In the genomic region with DNA sequence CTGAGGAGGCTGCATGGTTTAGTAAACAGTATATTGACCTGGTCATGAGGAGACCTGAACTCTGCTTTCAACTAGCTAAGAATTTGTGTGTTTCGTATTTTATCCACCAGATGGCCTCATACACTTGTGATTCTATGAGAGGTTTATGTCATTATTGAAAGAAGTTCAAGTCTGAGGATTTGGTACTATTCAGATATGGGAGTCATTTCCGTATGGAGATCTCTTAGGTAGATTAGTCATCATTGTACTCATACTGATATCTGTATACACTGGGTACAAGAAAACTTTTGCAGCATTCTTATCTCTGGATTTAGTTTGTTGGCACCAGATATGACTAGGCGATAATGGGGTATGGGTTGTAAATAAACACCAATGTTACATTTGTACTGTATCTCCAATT, we compare ENCODE assay signal across 7 cellular contexts. TPM values are rescaled to one million over a fixed set of nuclear protein-coding genes. Genes with fewer than 3 reads are reported as not detected.
DNase-seq lines count a peak whose midpoint lies in the region; FAIRE-seq and TF ChIP-seq lines count a peak whose summit lies in the region.

No MANE protein-coding gene starts in this region.

- H3K27ac Mint-ChIP-seq in T-helper 2 cell treated with Interferon-gamma antibody and Interleukin-4, amounts not matched to agents 5 μg/mL and 100 μg/mL, for 36 hours, result peak overlapping the region; percentile 55

- H3K9me3 ChIP-seq in ovary, result no peaks in the 10 kb centered on the region
- no peaks in the 10 kb centered on the region for H3K9me3 ChIP-seq in suprapubic skin

- peaks cover 55% of the 10 kb centered on the region for H3K36me3 Mint-ChIP-seq in T-helper 2 cell treated with Interferon-gamma antibody and Interleukin-4, amounts not matched to agents 5 μg/mL and 100 μg/mL, for 36 hours (ENCODE audit: low read depth)

- TF ChIP-seq EP300 in ovary (IDR thresholded peaks at IDR 0.05), result no peak
- TF ChIP-seq EP300 in suprapubic skin (IDR thresholded peaks at IDR 0.05), result no peak

- H3K4me1 Mint-ChIP-seq in T-helper 2 cell treated with Interferon-gamma antibody and Interleukin-4, amounts not matched to agents 5 μg/mL and 100 μg/mL, for 36 hours (ENCODE audit: low read depth), result peaks cover 46% of the 10 kb centered on the region

- H3K36me3 ChIP-seq in ovary, result no peaks in the 10 kb centered on the region
- peaks cover 64% of the 10 kb centered on the region for H3K36me3 ChIP-seq in suprapubic skin

- H3K4me1 ChIP-seq in ovary (ENCODE audit: insufficient read depth) (no peaks in the 10 kb centered on the region), suprapubic skin (no peaks in the 10 kb centered on the region)

- FAIRE-seq in G401.6 (lab: Jason Lieb, UNC), result peak; percentile 95

- WGBS in ovary, 3 donors, result 36 to 38% (median 37%) methylated on average over 3 of the region's 3 CpGs
- 34% methylated on average over 3 of the region's 3 CpGs for WGBS in suprapubic skin

- peak; percentile 33 for TF ChIP-seq CTCF in HFF-Myc (IDR thresholded peaks at IDR 0.05; ENCODE audit: low read depth, low read length, missing control alignments)
- TF ChIP-seq CTCF in ovary (IDR thresholded peaks at IDR 0.05), result peak in 2 of 3 donors; percentile 17 to 46
- peak in 1 of 2 donors; percentile 27 for TF ChIP-seq CTCF in suprapubic skin (IDR thresholded peaks at IDR 0.05)

- TF ChIP-seq POLR2A in ovary (IDR thresholded peaks at IDR 0.05) (no peak), suprapubic skin (IDR thresholded peaks at IDR 0.05) (no peak)

- no peaks in the 10 kb centered on the region for H3K27me3 Mint-ChIP-seq in T-helper 2 cell treated with Interferon-gamma antibody and Interleukin-4, amounts not matched to agents 5 μg/mL and 100 μg/mL, for 36 hours (ENCODE audit: low read depth)

- no peaks in the 10 kb centered on the region for H3K9me3 Mint-ChIP-seq in T-helper 2 cell treated with Interferon-gamma antibody and Interleukin-4, amounts not matched to agents 5 μg/mL and 100 μg/mL, for 36 hours

- H3K4me3 ChIP-seq in HFF-Myc (replicated peaks; ENCODE audit: low read depth, low read length) (no peak overlapping the region), ovary (no peak overlapping the region), suprapubic skin (no peak overlapping the region)

- H3K27me3 ChIP-seq in ovary, result no peaks in the 10 kb centered on the region
- no peaks in the 10 kb centered on the region for H3K27me3 ChIP-seq in suprapubic skin

- no peak overlapping the region for H3K27ac ChIP-seq in ovary
- H3K27ac ChIP-seq in suprapubic skin, result no peak overlapping the region

- intact Hi-C loops in ovary (cut with DNase I), result loop anchor here (5.0 to 10.0 kb wide), 3 partner anchors 242 to 602 kb away; no protein-coding TSS in a partner anchor

- H3K4me3 Mint-ChIP-seq in T-helper 2 cell treated with Interferon-gamma antibody and Interleukin-4, amounts not matched to agents 5 μg/mL and 100 μg/mL, for 36 hours, result peak overlapping the region; percentile 60

- peak; percentile 70 for DNase-seq in HFF-Myc (ENCODE audit: extremely low read depth, low read depth)
- DNase-seq in NCI-H1694 treated with DMSO at 0.1 percent for 48 hours (lab: John Stamatoyannopoulos, UW), result peak; percentile 75
- DNase-seq in T-helper 2 cell treated with Interferon-gamma antibody and Interleukin-4, amounts not matched to agents 5 μg/mL and 100 μg/mL, for 36 hours (ENCODE audit: low spot score), result no peak
- DNase-seq in fibroblast of the conjunctiva (ENCODE audit: low read depth), result peak; percentile 72
- no peak for DNase-seq in ovary
- DNase-seq in suprapubic skin (ENCODE audit: low spot score in 2 of 2), result no peak

RNA-seq across cellular contexts. Expression of a gene that starts 26.6 kb away (rescaled TPM):
- total RNA-seq in ovary (10 to 100 TPM; 20.9 to 31.3 (median 24.5) TPM), suprapubic skin (10 to 100 TPM; 28.0 to 32.4 (median 29.7) TPM)
- 10 to 100 TPM in 1 of 2 donors, 1 to 10 TPM in 1; 7.9 to 23.4 TPM for polyA plus RNA-seq in ovary

RNA-seq across cellular contexts. Expression of a gene that starts 43.2 kb away (rescaled TPM):
- 10 to 100 TPM; 15.0 to 28.9 (median 19.8) TPM for total RNA-seq in ovary
- polyA plus RNA-seq in ovary, result 10 to 100 TPM; 16.9 to 26.4 TPM
- 10 to 100 TPM; 10.9 to 12.7 (median 11.9) TPM for total RNA-seq in suprapubic skin

Comparison
In these comparisons a context has a peak if more than half of its experiments do, and no peak if none do; other contexts are left out.
1. DNase-seq: peak in HFF-Myc (single experiment), NCI-H1694 treated with DMSO at 0.1 percent for 48 hours (single experiment) and fibroblast of the conjunctiva (single experiment); none in T-helper 2 cell treated with Interferon-gamma antibody and Interleukin-4, amounts not matched to agents 5 μg/mL and 100 μg/mL, for 36 hours (single experiment), ovary (0 of 5) and suprapubic skin (0 of 2).